In the genomic region with DNA sequence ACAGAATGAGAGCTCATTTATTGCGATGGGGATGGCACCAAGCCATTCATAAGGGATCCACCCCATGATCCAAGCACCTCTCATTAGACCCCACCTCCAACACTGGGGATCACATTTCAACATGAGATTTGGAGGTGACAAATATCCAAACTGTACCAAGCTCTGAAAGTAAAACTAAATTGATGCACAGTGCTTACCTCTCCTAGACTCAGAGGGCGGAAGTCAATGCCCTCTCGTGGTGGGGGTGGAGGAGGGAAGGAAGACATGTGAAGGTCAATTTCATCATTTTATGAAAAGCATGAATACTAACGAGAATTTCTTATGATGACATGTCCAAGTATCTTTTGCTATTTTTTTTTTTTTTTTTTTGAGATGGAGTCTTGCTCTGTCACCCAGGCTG, we compare ENCODE assay signal across 9 cellular contexts.
A peak's percentile ranks its signal among the peaks of the same experiment; 100 is the strongest.
DNase-seq lines count a peak whose midpoint lies in the region; ATAC-seq and TF ChIP-seq lines count a peak whose summit lies in the region.
"Had no signal": no experiment of that assay in that cellular context is flagged by ENCODE, and none has a peak within 500 bp of the region (broad histone marks: within the 10 kb centered on the region; RNA-seq: fewer than 3 reads in every experiment).

No MANE protein-coding gene starts in this region.

- POLR2A ChIA-PET in WTC11 (lab: Charles Lee) = no interaction called here

- CTCF ChIA-PET in WTC11 (lab: Charles Lee) = interaction anchor here (2.3 kb wide), 1 partner anchor 29 kb away, joined by 8 read pairs; no protein-coding TSS in a partner anchor

- no peaks in the 10 kb centered on the region for H3K9me3 Mint-ChIP-seq in stimulated activated effector memory CD8-positive, alpha-beta T cell treated with anti-CD3 and anti-CD28 coated beads, Interleukin-12 subunit alpha, Interleukin-12 subunit beta, amount 100 ng/mL, for 72 hours
- H3K9me3 Mint-ChIP-seq in WTC11 = no peaks in the 10 kb centered on the region

- no peaks in the 10 kb centered on the region for H3K27me3 Mint-ChIP-seq in WTC11 (ENCODE audit: low read depth)

- DNase-seq in activated gamma-delta T cell treated with anti-CD3 and anti-CD28 coated beads, Interleukin-2, amount 50 U/mL, for 16 hours (ENCODE audit: low read depth) = peak; percentile 8
- DNase-seq in activated gamma-delta T cell treated with Interleukin-2 at 50 U/mL for 16 hours = no peak
- peak; percentile 40 to 54 for DNase-seq in activated CD4-positive, alpha-beta T cell treated with anti-CD3 and anti-CD28 coated beads, Interleukin-2, amount 50 U/mL, for 48 hours
- DNase-seq in stimulated activated effector memory CD8-positive, alpha-beta T cell treated with anti-CD3 and anti-CD28 coated beads, Interleukin-12 subunit alpha, Interleukin-12 subunit beta, amount 100 ng/mL, for 72 hours (ENCODE audit: low spot score in 2 of 2) = peak in 1 of 2 donors; percentile 61
- no peak for DNase-seq in WTC11 (ENCODE audit: low spot score)
- no peak for DNase-seq in UCSD-AML1 (lab: John Stamatoyannopoulos, UW; ENCODE audit: unreplicated experiment)
- DNase-seq: right lobe of liver had no signal

- H3K36me3 Mint-ChIP-seq in stimulated activated effector memory CD8-positive, alpha-beta T cell treated with anti-CD3 and anti-CD28 coated beads, Interleukin-12 subunit alpha, Interleukin-12 subunit beta, amount 100 ng/mL, for 72 hours = no peaks in the 10 kb centered on the region
- no peaks in the 10 kb centered on the region for H3K36me3 Mint-ChIP-seq in WTC11

- H3K4me1 Mint-ChIP-seq in stimulated activated effector memory CD8-positive, alpha-beta T cell treated with anti-CD3 and anti-CD28 coated beads, Interleukin-12 subunit alpha, Interleukin-12 subunit beta, amount 100 ng/mL, for 72 hours = peaks cover 26% of the 10 kb centered on the region
- peaks cover 6% of the 10 kb centered on the region for H3K4me1 Mint-ChIP-seq in WTC11

- ATAC-seq in HG02938 (IDR thresholded peaks at IDR 0.05; ENCODE audit: unreplicated experiment) (peak; percentile 95), WTC11 (no peak), HG02588 (IDR thresholded peaks at IDR 0.05; ENCODE audit: unreplicated experiment) (no peak)
- ATAC-seq in stimulated activated effector memory CD8-positive, alpha-beta T cell treated with anti-CD3 and anti-CD28 coated beads, Interleukin-12 subunit alpha, Interleukin-12 subunit beta, amount 100 ng/mL, for 72 hours = peak; percentile 92
- ATAC-seq: right lobe of liver had no signal

- TF ChIP-seq CTCF in WTC11 (IDR thresholded peaks at IDR 0.05) = no peak

- H3K27ac Mint-ChIP-seq in stimulated activated effector memory CD8-positive, alpha-beta T cell treated with anti-CD3 and anti-CD28 coated beads, Interleukin-12 subunit alpha, Interleukin-12 subunit beta, amount 100 ng/mL, for 72 hours = peak overlapping the region; percentile 56
- H3K27ac Mint-ChIP-seq in WTC11 = no peak overlapping the region

- H3K4me3 Mint-ChIP-seq in stimulated activated effector memory CD8-positive, alpha-beta T cell treated with anti-CD3 and anti-CD28 coated beads, Interleukin-12 subunit alpha, Interleukin-12 subunit beta, amount 100 ng/mL, for 72 hours = no peak overlapping the region
- no peak overlapping the region for H3K4me3 Mint-ChIP-seq in WTC11

TF ChIP-seq in WTC11, 78 proteins besides CTCF, POLR2A, EP300 and RAD21 (continues in another document):
- TF ChIP-seq, protein P1, sequence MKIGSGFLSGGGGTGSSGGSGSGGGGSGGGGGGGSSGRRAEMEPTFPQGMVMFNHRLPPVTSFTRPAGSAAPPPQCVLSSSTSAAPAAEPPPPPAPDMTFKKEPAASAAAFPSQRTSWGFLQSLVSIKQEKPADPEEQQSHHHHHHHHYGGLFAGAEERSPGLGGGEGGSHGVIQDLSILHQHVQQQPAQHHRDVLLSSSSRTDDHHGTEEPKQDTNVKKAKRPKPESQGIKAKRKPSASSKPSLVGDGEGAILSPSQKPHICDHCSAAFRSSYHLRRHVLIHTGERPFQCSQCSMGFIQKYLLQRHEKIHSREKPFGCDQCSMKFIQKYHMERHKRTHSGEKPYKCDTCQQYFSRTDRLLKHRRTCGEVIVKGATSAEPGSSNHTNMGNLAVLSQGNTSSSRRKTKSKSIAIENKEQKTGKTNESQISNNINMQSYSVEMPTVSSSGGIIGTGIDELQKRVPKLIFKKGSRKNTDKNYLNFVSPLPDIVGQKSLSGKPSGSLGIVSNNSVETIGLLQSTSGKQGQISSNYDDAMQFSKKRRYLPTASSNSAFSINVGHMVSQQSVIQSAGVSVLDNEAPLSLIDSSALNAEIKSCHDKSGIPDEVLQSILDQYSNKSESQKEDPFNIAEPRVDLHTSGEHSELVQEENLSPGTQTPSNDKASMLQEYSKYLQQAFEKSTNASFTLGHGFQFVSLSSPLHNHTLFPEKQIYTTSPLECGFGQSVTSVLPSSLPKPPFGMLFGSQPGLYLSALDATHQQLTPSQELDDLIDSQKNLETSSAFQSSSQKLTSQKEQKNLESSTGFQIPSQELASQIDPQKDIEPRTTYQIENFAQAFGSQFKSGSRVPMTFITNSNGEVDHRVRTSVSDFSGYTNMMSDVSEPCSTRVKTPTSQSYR (CRISPR knock-in tag; IDR thresholded peaks at IDR 0.05) = no peak
- TF ChIP-seq, protein P2, sequence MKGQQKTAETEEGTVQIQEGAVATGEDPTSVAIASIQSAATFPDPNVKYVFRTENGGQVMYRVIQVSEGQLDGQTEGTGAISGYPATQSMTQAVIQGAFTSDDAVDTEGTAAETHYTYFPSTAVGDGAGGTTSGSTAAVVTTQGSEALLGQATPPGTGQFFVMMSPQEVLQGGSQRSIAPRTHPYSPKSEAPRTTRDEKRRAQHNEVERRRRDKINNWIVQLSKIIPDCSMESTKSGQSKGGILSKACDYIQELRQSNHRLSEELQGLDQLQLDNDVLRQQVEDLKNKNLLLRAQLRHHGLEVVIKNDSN (CRISPR knock-in tag; IDR thresholded peaks at IDR 0.05) = no peak
- TF ChIP-seq, protein P3, sequence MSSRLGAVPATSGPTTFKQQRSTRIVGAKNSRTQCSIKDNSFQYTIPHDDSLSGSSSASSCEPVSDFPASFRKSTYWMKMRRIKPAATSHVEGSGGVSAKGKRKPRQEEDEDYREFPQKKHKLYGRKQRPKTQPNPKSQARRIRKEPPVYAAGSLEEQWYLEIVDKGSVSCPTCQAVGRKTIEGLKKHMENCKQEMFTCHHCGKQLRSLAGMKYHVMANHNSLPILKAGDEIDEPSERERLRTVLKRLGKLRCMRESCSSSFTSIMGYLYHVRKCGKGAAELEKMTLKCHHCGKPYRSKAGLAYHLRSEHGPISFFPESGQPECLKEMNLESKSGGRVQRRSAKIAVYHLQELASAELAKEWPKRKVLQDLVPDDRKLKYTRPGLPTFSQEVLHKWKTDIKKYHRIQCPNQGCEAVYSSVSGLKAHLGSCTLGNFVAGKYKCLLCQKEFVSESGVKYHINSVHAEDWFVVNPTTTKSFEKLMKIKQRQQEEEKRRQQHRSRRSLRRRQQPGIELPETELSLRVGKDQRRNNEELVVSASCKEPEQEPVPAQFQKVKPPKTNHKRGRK (CRISPR knock-in tag; IDR thresholded peaks at IDR 0.05; ENCODE audit: borderline replicate concordance) = no peak
- no peak for TF ChIP-seq FOXK1 (CRISPR knock-in tag; IDR thresholded peaks at IDR 0.05)
- TF ChIP-seq, protein P4, sequence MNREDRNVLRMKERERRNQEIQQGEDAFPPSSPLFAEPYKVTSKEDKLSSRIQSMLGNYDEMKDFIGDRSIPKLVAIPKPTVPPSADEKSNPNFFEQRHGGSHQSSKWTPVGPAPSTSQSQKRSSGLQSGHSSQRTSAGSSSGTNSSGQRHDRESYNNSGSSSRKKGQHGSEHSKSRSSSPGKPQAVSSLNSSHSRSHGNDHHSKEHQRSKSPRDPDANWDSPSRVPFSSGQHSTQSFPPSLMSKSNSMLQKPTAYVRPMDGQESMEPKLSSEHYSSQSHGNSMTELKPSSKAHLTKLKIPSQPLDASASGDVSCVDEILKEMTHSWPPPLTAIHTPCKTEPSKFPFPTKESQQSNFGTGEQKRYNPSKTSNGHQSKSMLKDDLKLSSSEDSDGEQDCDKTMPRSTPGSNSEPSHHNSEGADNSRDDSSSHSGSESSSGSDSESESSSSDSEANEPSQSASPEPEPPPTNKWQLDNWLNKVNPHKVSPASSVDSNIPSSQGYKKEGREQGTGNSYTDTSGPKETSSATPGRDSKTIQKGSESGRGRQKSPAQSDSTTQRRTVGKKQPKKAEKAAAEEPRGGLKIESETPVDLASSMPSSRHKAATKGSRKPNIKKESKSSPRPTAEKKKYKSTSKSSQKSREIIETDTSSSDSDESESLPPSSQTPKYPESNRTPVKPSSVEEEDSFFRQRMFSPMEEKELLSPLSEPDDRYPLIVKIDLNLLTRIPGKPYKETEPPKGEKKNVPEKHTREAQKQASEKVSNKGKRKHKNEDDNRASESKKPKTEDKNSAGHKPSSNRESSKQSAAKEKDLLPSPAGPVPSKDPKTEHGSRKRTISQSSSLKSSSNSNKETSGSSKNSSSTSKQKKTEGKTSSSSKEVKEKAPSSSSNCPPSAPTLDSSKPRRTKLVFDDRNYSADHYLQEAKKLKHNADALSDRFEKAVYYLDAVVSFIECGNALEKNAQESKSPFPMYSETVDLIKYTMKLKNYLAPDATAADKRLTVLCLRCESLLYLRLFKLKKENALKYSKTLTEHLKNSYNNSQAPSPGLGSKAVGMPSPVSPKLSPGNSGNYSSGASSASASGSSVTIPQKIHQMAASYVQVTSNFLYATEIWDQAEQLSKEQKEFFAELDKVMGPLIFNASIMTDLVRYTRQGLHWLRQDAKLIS (CRISPR knock-in tag; IDR thresholded peaks at IDR 0.05; ENCODE audit: borderline replicate concordance) = no peak
- TF ChIP-seq, protein P5, sequence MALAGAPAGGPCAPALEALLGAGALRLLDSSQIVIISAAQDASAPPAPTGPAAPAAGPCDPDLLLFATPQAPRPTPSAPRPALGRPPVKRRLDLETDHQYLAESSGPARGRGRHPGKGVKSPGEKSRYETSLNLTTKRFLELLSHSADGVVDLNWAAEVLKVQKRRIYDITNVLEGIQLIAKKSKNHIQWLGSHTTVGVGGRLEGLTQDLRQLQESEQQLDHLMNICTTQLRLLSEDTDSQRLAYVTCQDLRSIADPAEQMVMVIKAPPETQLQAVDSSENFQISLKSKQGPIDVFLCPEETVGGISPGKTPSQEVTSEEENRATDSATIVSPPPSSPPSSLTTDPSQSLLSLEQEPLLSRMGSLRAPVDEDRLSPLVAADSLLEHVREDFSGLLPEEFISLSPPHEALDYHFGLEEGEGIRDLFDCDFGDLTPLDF (CRISPR knock-in tag; IDR thresholded peaks at IDR 0.05) = no peak
- TF ChIP-seq, protein P6, sequence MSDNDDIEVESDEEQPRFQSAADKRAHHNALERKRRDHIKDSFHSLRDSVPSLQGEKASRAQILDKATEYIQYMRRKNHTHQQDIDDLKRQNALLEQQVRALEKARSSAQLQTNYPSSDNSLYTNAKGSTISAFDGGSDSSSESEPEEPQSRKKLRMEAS (CRISPR knock-in tag; IDR thresholded peaks at IDR 0.05) = no peak

Comparison
In these comparisons a context has a peak if more than half of its experiments do, and no peak if none do; other contexts are left out.
1. DNase-seq: peak in activated gamma-delta T cell treated with anti-CD3 and anti-CD28 coated beads, Interleukin-2, amount 50 U/mL, for 16 hours (single experiment) and activated CD4-positive, alpha-beta T cell treated with anti-CD3 and anti-CD28 coated beads, Interleukin-2, amount 50 U/mL, for 48 hours (2 of 2); none in activated gamma-delta T cell treated with Interleukin-2 at 50 U/mL for 16 hours (single experiment), WTC11 (single experiment) and UCSD-AML1 (single experiment).
2. ATAC-seq: peak in HG02938 (single experiment) and stimulated activated effector memory CD8-positive, alpha-beta T cell treated with anti-CD3 and anti-CD28 coated beads, Interleukin-12 subunit alpha, Interleukin-12 subunit beta, amount 100 ng/mL, for 72 hours (single experiment); none in WTC11 (single experiment) and HG02588 (single experiment).